Comparison of ENCODE assay signal across 16 cellular contexts in genomic region chr10:74282151-74282852, GRCh38.
DNase-seq lines count a peak whose midpoint lies in the region; ATAC-seq, FAIRE-seq and TF ChIP-seq lines count a peak whose summit lies in the region.
"Had no signal": no experiment of that assay in that cellular context is flagged by ENCODE, and none has a peak within 500 bp of the region (broad histone marks: within the 10 kb centered on the region; RNA-seq: fewer than 3 reads in every experiment).

No MANE protein-coding gene starts in this region.

- no peak overlapping the region for H3K14ac ChIP-seq in trophoblast cell (ENCODE audit: low read length)

- peak overlapping the region; percentile 31 for H3K27ac ChIP-seq in foreskin keratinocyte
- H3K27ac ChIP-seq in trophoblast cell (ENCODE audit: low read depth, low read length): no peak overlapping the region
- H3K27ac ChIP-seq: stomach, vagina, WERI-Rb-1 had no signal

- no peak overlapping the region for H2BK120ac ChIP-seq in trophoblast cell (ENCODE audit: insufficient read depth, low read length, poor library complexity)

- FAIRE-seq in bronchial epithelial cell (lab: Jason Lieb, UNC): no peak

- H3K18ac ChIP-seq in trophoblast cell (ENCODE audit: low read length): no peak overlapping the region

- DNase-seq in AG10803 (ENCODE audit: low read depth) (peak; percentile 79), HFF-Myc (ENCODE audit: extremely low read depth, low read depth) (peak; percentile 81), bronchial epithelial cell (ENCODE audit: low read depth) (peak; percentile 61), foreskin keratinocyte (peak in 1 of 2 donors; percentile 71), RPMI8226 (no peak), AG20443 (ENCODE audit: low spot score) (no peak), trophoblast cell (no peak)
- no peak for DNase-seq in effector CD4-positive, alpha-beta T cell
- DNase-seq: activated CD8-positive, alpha-beta memory T cell treated with anti-CD3 and anti-CD28 coated beads for 24 hours; anterior cingulate cortex; DMS153; MG63; NCI-H2029; stomach; WERI-Rb-1 had no signal

- no peak overlapping the region for H2AFZ ChIP-seq in trophoblast cell (ENCODE audit: insufficient read depth, low read length, poor library complexity)

- H4K12ac ChIP-seq in trophoblast cell (ENCODE audit: low read depth, low read length): no peak overlapping the region

- H3K36me3 ChIP-seq in bronchial epithelial cell (ENCODE audit: control insufficient read depth, insufficient read depth, low read length) (no peaks in the 10 kb centered on the region), trophoblast cell (ENCODE audit: control insufficient read depth in 1 of 2, insufficient read depth in 2 of 2, low read length in 2 of 2) (no peaks in the 10 kb centered on the region)
- H3K36me3 ChIP-seq: MG63, stomach, vagina, WERI-Rb-1 had no signal

- H3K4me3 ChIP-seq in AG10803 (ENCODE audit: low read length): no peak overlapping the region
- H3K4me3 ChIP-seq in HFF-Myc (replicated peaks; ENCODE audit: low read depth, low read length): no peak overlapping the region
- no peak overlapping the region for H3K4me3 ChIP-seq in bronchial epithelial cell (ENCODE audit: low read depth, low read length)
- H3K4me3 ChIP-seq in trophoblast cell (ENCODE audit: low read depth, low read length): no peak overlapping the region
- H3K4me3 ChIP-seq: MG63, stomach, vagina had no signal

- H2BK12ac ChIP-seq in trophoblast cell (ENCODE audit: low read length): no peak overlapping the region

- TF ChIP-seq CTCF in AG10803 (conservative IDR thresholded peaks at IDR 0.05; ENCODE audit: low read length) (no peak), HFF-Myc (IDR thresholded peaks at IDR 0.05; ENCODE audit: low read depth, low read length, missing control alignments) (no peak), bronchial epithelial cell (IDR thresholded peaks at IDR 0.05; ENCODE audit: insufficient read depth, low read length, severe bottlenecking) (no peak), foreskin keratinocyte (conservative IDR thresholded peaks at IDR 0.05) (no peak)

- no peaks in the 10 kb centered on the region for H3K9me3 ChIP-seq in trophoblast cell (ENCODE audit: insufficient read depth, low read depth, low read length)
- H3K9me3 ChIP-seq: vagina had no signal

- no peak overlapping the region for H3K23ac ChIP-seq in trophoblast cell (ENCODE audit: low read length)

- H3K27me3 ChIP-seq in bronchial epithelial cell (ENCODE audit: control insufficient read depth, insufficient read depth, low read length): no peaks in the 10 kb centered on the region
- no peaks in the 10 kb centered on the region for H3K27me3 ChIP-seq in foreskin keratinocyte
- no peaks in the 10 kb centered on the region for H3K27me3 ChIP-seq in trophoblast cell (ENCODE audit: insufficient read depth, low read length)
- H3K27me3 ChIP-seq: MG63, stomach, vagina had no signal

- H4K91ac ChIP-seq in trophoblast cell (ENCODE audit: low read depth, low read length): no peak overlapping the region

- peak; percentile 65 for ATAC-seq in foreskin keratinocyte

- H3K9ac ChIP-seq in trophoblast cell (ENCODE audit: low read length): no peak overlapping the region

- H3K4ac ChIP-seq in trophoblast cell (ENCODE audit: low read depth, low read length): no peak overlapping the region

- H3K79me1 ChIP-seq in trophoblast cell (ENCODE audit: low read length): no peaks in the 10 kb centered on the region

- no CpG with 5 or more reads among the region's 4 CpGs for WGBS in trophoblast cell (ENCODE audit: extremely low coverage, insufficient coverage, insufficient read length)

- H3K4me2 ChIP-seq in trophoblast cell (ENCODE audit: low read length): no peak overlapping the region

- H2AK5ac ChIP-seq in trophoblast cell (ENCODE audit: low read length): no peak overlapping the region

- peaks cover 27% of the 10 kb centered on the region for H3K4me1 ChIP-seq in foreskin keratinocyte
- no peaks in the 10 kb centered on the region for H3K4me1 ChIP-seq in trophoblast cell (ENCODE audit: control insufficient read depth in 1 of 2, insufficient read depth in 2 of 2, low read length in 2 of 2)

- no peaks in the 10 kb centered on the region for H3K79me2 ChIP-seq in trophoblast cell (ENCODE audit: control insufficient read depth, insufficient read depth, low read length, poor library complexity)

- no peak overlapping the region for H2BK5ac ChIP-seq in trophoblast cell (ENCODE audit: low read depth, low read length, poor library complexity)

- no peak overlapping the region for H4K8ac ChIP-seq in trophoblast cell (ENCODE audit: low read depth, low read length)

Comparison
In these comparisons a context has a peak if more than half of its experiments do, and no peak if none do; other contexts are left out.
1. DNase-seq: peak in AG10803 (single experiment), HFF-Myc (single experiment) and bronchial epithelial cell (single experiment); none in effector CD4-positive, alpha-beta T cell (single experiment), RPMI8226 (single experiment), AG20443 (single experiment) and trophoblast cell (0 of 2).